8 cellular contexts compared by ENCODE assay signal in the genomic region with DNA sequence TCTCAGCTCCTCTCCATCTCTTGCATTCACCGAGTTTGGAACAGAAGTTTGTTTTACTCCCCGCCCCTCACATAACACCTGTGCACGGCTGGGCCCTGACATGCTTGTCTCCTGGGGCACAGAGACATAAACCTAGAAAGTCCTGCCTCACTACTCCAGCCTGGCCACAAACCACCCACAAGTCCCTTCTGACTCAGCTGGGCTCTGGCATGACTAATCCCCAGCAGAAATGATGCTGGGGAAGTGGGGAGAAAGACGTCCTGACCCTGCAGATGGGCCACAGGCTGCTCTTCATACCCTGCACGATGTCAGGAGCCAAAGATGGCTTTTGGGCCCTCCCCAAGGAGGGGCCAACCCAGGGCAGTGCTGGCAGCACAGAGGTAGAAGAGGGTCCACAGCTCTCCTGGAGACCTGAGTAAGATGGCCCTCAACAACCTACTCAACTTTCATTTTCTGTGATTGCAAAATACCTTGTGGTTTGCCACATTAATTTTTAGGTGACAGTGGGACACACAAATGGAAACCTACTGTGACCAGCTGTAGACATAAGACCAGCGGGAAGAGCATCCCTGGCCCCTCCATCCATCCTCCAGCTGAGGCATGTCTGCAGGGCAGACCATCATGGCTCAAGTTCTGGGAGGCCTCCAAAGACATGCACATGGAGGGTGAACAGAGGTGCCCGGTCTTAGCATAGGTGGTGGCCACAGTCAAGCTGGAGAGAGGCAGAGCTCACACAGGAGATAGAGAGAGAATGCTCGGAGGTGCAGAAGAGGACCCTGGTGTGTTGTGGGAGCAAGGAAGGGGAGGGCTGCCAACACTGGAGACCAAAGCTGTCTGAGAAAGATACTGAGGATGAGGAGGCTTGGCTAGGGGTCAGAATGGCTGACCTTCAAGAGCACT. TPM values are rescaled to one million over a fixed set of nuclear protein-coding genes. Genes with fewer than 3 reads are reported as not detected.
DNase-seq lines count a peak whose midpoint lies in the region; ATAC-seq and TF ChIP-seq lines count a peak whose summit lies in the region.

No MANE protein-coding gene starts in this region.

- peak; percentile 90 for ATAC-seq in GM18505 (IDR thresholded peaks at IDR 0.05; ENCODE audit: unreplicated experiment)
- peak; percentile 96 for ATAC-seq in HG02759 (IDR thresholded peaks at IDR 0.05; ENCODE audit: unreplicated experiment)

- peak overlapping the region; percentile 37 for H3K4me3 Mint-ChIP-seq in activated T-cell treated with anti-CD3 and anti-CD28 coated beads, Interleukin-2, amount 50 U/mL, for 24 hours

- DNase-seq in NCI-H226 (peak; percentile 28), kidney epithelial cell (ENCODE audit: low read depth) (peak; percentile 81), superior temporal gyrus (ENCODE audit: extremely low spot score) (peak; percentile 36), NCI-H2107 (lab: John Stamatoyannopoulos, UW) (no peak), cerebellar nuclear complex (lab: John Stamatoyannopoulos, UW) (no peak)
- peak; percentile 79 for DNase-seq in activated T-cell treated with anti-CD3 and anti-CD28 coated beads, Interleukin-2, amount 50 U/mL, for 24 hours

- peaks cover 3% of the 10 kb centered on the region for H3K36me3 ChIP-seq in kidney epithelial cell (ENCODE audit: control insufficient read depth, insufficient read depth, low read length)

- no peak for TF ChIP-seq CTCF in kidney epithelial cell (IDR thresholded peaks at IDR 0.05; ENCODE audit: insufficient read depth, low read length, poor library complexity, severe bottlenecking)

- H3K4me1 Mint-ChIP-seq in activated T-cell treated with anti-CD3 and anti-CD28 coated beads, Interleukin-2, amount 50 U/mL, for 24 hours (ENCODE audit: low read depth) = peaks cover 77% of the 10 kb centered on the region

- no peak for TF ChIP-seq POLR2A in GM18505 (IDR thresholded peaks at IDR 0.05; ENCODE audit: borderline replicate concordance, extremely low read depth, insufficient read depth, insufficient read length)

- no peak overlapping the region for H3K4me3 ChIP-seq in kidney epithelial cell (ENCODE audit: low read depth, low read length)

- H3K27me3 Mint-ChIP-seq in activated T-cell treated with anti-CD3 and anti-CD28 coated beads, Interleukin-2, amount 50 U/mL, for 24 hours = no peaks in the 10 kb centered on the region

- H3K27ac Mint-ChIP-seq in activated T-cell treated with anti-CD3 and anti-CD28 coated beads, Interleukin-2, amount 50 U/mL, for 24 hours = peak overlapping the region; percentile 89

- H3K9me3 Mint-ChIP-seq in activated T-cell treated with anti-CD3 and anti-CD28 coated beads, Interleukin-2, amount 50 U/mL, for 24 hours = no peaks in the 10 kb centered on the region

- H3K36me3 Mint-ChIP-seq in activated T-cell treated with anti-CD3 and anti-CD28 coated beads, Interleukin-2, amount 50 U/mL, for 24 hours (ENCODE audit: low read depth) = peaks cover 96% of the 10 kb centered on the region

- no peaks in the 10 kb centered on the region for H3K27me3 ChIP-seq in kidney epithelial cell (ENCODE audit: control insufficient read depth, insufficient read depth, low read length)

RNA-seq across cellular contexts. Expression of a gene that starts 40.0 kb away (rescaled TPM):
- 19.7 and 25.3 TPM in 2 replicates for total RNA-seq in kidney epithelial cell

Comparison
In these comparisons a context has a peak if more than half of its experiments do, and no peak if none do; other contexts are left out.
1. DNase-seq: peak in NCI-H226 (single experiment), activated T-cell treated with anti-CD3 and anti-CD28 coated beads, Interleukin-2, amount 50 U/mL, for 24 hours (single experiment), kidney epithelial cell (single experiment) and superior temporal gyrus (single experiment); none in NCI-H2107 (single experiment) and cerebellar nuclear complex (0 of 2).